ENCODE assay signal across 14 cellular contexts in the genomic region with DNA sequence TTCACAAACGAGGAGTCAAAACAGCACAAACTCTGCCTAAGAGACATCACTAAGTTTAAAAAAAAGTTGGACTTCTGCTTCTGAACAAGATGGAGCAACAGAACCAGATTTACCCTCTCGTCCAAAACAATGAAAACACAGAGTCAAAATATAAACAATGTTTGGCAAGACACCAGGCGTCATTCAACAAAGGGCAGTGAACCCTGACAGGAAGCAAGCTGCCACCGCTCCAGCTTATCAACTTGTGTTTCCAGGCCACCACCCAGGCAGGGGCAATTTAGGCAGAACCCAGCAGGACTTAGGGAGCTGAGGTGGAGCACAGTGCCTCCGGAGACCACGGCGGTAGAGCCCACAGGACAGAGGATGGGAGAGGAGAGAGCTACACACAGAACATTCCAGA. TPM values are rescaled to one million over a fixed set of nuclear protein-coding genes. Genes with fewer than 3 reads are reported as not detected.
DNase-seq lines count a peak whose midpoint lies in the region; ATAC-seq and TF ChIP-seq lines count a peak whose summit lies in the region.
"Had no signal": no experiment of that assay in that cellular context is flagged by ENCODE, and none has a peak within 500 bp of the region (broad histone marks: within the 10 kb centered on the region; RNA-seq: fewer than 3 reads in every experiment).

No MANE protein-coding gene starts in this region.

- no peak overlapping the region for H3K9ac ChIP-seq in neuronal stem cell (ENCODE audit: low read depth, low read length, poor library complexity)

- H3K4me1 ChIP-seq in DOHH2 (ENCODE audit: control insufficient read depth, low read length) (peaks cover 44% of the 10 kb centered on the region), neuronal stem cell (ENCODE audit: control insufficient read depth in 2 of 2, insufficient read depth in 1 of 2, low read depth in 1 of 2, low read length in 2 of 2) (peaks cover 0 to 4% of the 10 kb centered on the region in 2 donors)

- no peak overlapping the region for H4K8ac ChIP-seq in neuronal stem cell (ENCODE audit: low read depth, low read length)

- H3K79me2 ChIP-seq in DOHH2 (ENCODE audit: control insufficient read depth, low read length) = no peaks in the 10 kb centered on the region

- no peaks in the 10 kb centered on the region for H3K36me3 Mint-ChIP-seq in activated T-helper 1 cell treated with anti-CD3 and anti-CD28 coated beads, Interleukin-12 subunit alpha, Interleukin-12 subunit beta, Interleukin-2, Interleukin-4 antibody, amounts not matched to agents 30 ng/mL and 10 ng/mL and 1 ng/mL, durations not matched to agents 14 hours and 24 hours and 36 hours (ENCODE audit: low read depth)
- H3K36me3 Mint-ChIP-seq: CD4-positive, CD25-positive, alpha-beta regulatory T cell; natural killer cell treated with Interleukin-12 subunit alpha and Interleukin-12 subunit beta and Interleukin-15 and Interleukin-18, amount 100 ng/mL, for 72 hours had no signal

- H3K4me2 ChIP-seq in DOHH2 (ENCODE audit: low read length) (peak overlapping the region; percentile 48), neuronal stem cell (ENCODE audit: insufficient read depth, low read length, poor library complexity, severe bottlenecking) (no peak overlapping the region)

- H3K9me3 ChIP-seq in DOHH2 (ENCODE audit: control insufficient read depth, insufficient read depth, low read length) = no peaks in the 10 kb centered on the region
- no peaks in the 10 kb centered on the region for H3K9me3 ChIP-seq in neuronal stem cell (replicated peaks in 1 of 2; ENCODE audit: control insufficient read depth in 2 of 2, insufficient read depth in 1 of 2, low read depth in 1 of 2, low read length in 2 of 2)

- H3K27ac ChIP-seq in DOHH2 (ENCODE audit: low read depth, low read length) (no peak overlapping the region), neuronal stem cell (replicated peaks; ENCODE audit: low read length) (no peak overlapping the region)

- H2BK120ac ChIP-seq in neuronal stem cell (ENCODE audit: low read depth, low read length) = no peak overlapping the region

- TF ChIP-seq CTCF in DOHH2 (IDR thresholded peaks at IDR 0.05; ENCODE audit: low read depth, low read length, poor library complexity, severe bottlenecking) = no peak

- no peak overlapping the region for H2AK5ac ChIP-seq in neuronal stem cell (ENCODE audit: low read depth, low read length)

- no peaks in the 10 kb centered on the region for H3K27me3 ChIP-seq in DOHH2 (ENCODE audit: control insufficient read depth, low read length)
- H3K27me3 ChIP-seq in neuronal stem cell (ENCODE audit: control insufficient read depth in 3 of 3, insufficient read depth in 3 of 3, low read depth in 1 of 3, low read length in 3 of 3) = peaks cover 0 to 21% (median 0%) of the 10 kb centered on the region in 3 experiments

- H3K23ac ChIP-seq in neuronal stem cell (ENCODE audit: low read depth, low read length, poor library complexity) = no peak overlapping the region

- H3K4me3 Mint-ChIP-seq in activated T-helper 1 cell treated with anti-CD3 and anti-CD28 coated beads, Interleukin-12 subunit alpha, Interleukin-12 subunit beta, Interleukin-2, Interleukin-4 antibody, amounts not matched to agents 30 ng/mL and 10 ng/mL and 1 ng/mL, durations not matched to agents 14 hours and 24 hours and 36 hours = no peak overlapping the region
- H3K4me3 Mint-ChIP-seq: activated T-helper 17 cell treated with anti-CD3 and anti-CD28 coated beads, Interleukin-2, amount 50 U/mL, for 72 hours; CD4-positive, CD25-positive, alpha-beta regulatory T cell; natural killer cell treated with Interleukin-12 subunit alpha and Interleukin-12 subunit beta and Interleukin-15 and Interleukin-18, amount 100 ng/mL, for 72 hours had no signal

- H2BK5ac ChIP-seq in neuronal stem cell (ENCODE audit: low read length) = no peak overlapping the region

- H3K9me3 Mint-ChIP-seq in activated T-helper 1 cell treated with anti-CD3 and anti-CD28 coated beads, Interleukin-12 subunit alpha, Interleukin-12 subunit beta, Interleukin-2, Interleukin-4 antibody, amounts not matched to agents 30 ng/mL and 10 ng/mL and 1 ng/mL, durations not matched to agents 14 hours and 24 hours and 36 hours = no peaks in the 10 kb centered on the region
- H3K9me3 Mint-ChIP-seq: activated T-helper 17 cell treated with anti-CD3 and anti-CD28 coated beads, Interleukin-2, amount 50 U/mL, for 72 hours; natural killer cell treated with Interleukin-12 subunit alpha and Interleukin-12 subunit beta and Interleukin-15 and Interleukin-18, amount 100 ng/mL, for 72 hours had no signal

- no peaks in the 10 kb centered on the region for H3F3A ChIP-seq in DOHH2 (ENCODE audit: control insufficient read depth, insufficient read depth)

- H3K27ac Mint-ChIP-seq in activated T-helper 1 cell treated with anti-CD3 and anti-CD28 coated beads, Interleukin-12 subunit alpha, Interleukin-12 subunit beta, Interleukin-2, Interleukin-4 antibody, amounts not matched to agents 30 ng/mL and 10 ng/mL and 1 ng/mL, durations not matched to agents 14 hours and 24 hours and 36 hours = no peak overlapping the region
- H3K27ac Mint-ChIP-seq: activated T-helper 17 cell treated with anti-CD3 and anti-CD28 coated beads, Interleukin-2, amount 50 U/mL, for 72 hours had no signal

- H3K4ac ChIP-seq in neuronal stem cell (ENCODE audit: low read length) = no peak overlapping the region

- no peak overlapping the region for H2BK12ac ChIP-seq in neuronal stem cell (ENCODE audit: low read length)

- H2AFZ ChIP-seq in neuronal stem cell (ENCODE audit: low read length) = peak overlapping the region; percentile 77

- intact Hi-C loops in activated T-helper 1 cell treated with anti-CD3 and anti-CD28 coated beads, Interleukin-12 subunit alpha, Interleukin-12 subunit beta, Interleukin-2, Interleukin-4 antibody, amounts not matched to agents 30 ng/mL and 10 ng/mL and 1 ng/mL, durations not matched to agents 14 hours and 24 hours and 36 hours (cut with micrococcal nuclease) = no loop called here

- no CpG with 5 or more reads among the region's 7 CpGs for WGBS in neuronal stem cell (ENCODE audit: extremely low coverage in 2 of 2, insufficient read length in 2 of 2, insufficient replicate concordance in 1 of 2), 2 donors

- DNase-seq in NCI-H1105 treated with DMSO at 0.1 percent for 48 hours (lab: John Stamatoyannopoulos, UW) (peak; percentile 36), dermis microvascular lymphatic vessel endothelial cell (ENCODE audit: low read depth in 2 of 2) (peak; percentile 64 to 77), neuronal stem cell (ENCODE audit: low spot score) (no peak)
- no peak for DNase-seq in activated T-helper 1 cell treated with anti-CD3 and anti-CD28 coated beads, Interleukin-12 subunit alpha, Interleukin-12 subunit beta, Interleukin-2, Interleukin-4 antibody, amounts not matched to agents 30 ng/mL and 10 ng/mL and 1 ng/mL, durations not matched to agents 14 hours and 24 hours and 36 hours (ENCODE audit: low spot score)
- DNase-seq: activated CD4-positive, alpha-beta T cell treated with anti-CD3 and anti-CD28 coated beads, Interleukin-2, amount 50 U/mL, for 1 hour; aorta; CD4-positive, CD25-positive, alpha-beta regulatory T cell; OCI-M1 had no signal

- no peak overlapping the region for H3K14ac ChIP-seq in neuronal stem cell (ENCODE audit: low read length)

- H3K4me3 ChIP-seq in DOHH2 (ENCODE audit: low read length) (0 out of 2 replicates have a peak overlapping the region, but pooled peaks have one; percentile 9), neuronal stem cell (ENCODE audit: low read length in 2 of 2) (no peak overlapping the region)

- H3K27me3 Mint-ChIP-seq in activated T-helper 1 cell treated with anti-CD3 and anti-CD28 coated beads, Interleukin-12 subunit alpha, Interleukin-12 subunit beta, Interleukin-2, Interleukin-4 antibody, amounts not matched to agents 30 ng/mL and 10 ng/mL and 1 ng/mL, durations not matched to agents 14 hours and 24 hours and 36 hours (ENCODE audit: insufficient read depth) = peaks cover 9% of the 10 kb centered on the region

- H3K9me2 ChIP-seq in DOHH2 (replicated peaks; ENCODE audit: control insufficient read depth, low read length) = no peaks in the 10 kb centered on the region

- no peaks in the 10 kb centered on the region for H3K79me1 ChIP-seq in neuronal stem cell (ENCODE audit: low read depth, low read length)

- no peak overlapping the region for H4K91ac ChIP-seq in neuronal stem cell (ENCODE audit: low read depth, low read length, poor library complexity)

- peaks cover 6% of the 10 kb centered on the region for H3K4me1 Mint-ChIP-seq in activated T-helper 1 cell treated with anti-CD3 and anti-CD28 coated beads, Interleukin-12 subunit alpha, Interleukin-12 subunit beta, Interleukin-2, Interleukin-4 antibody, amounts not matched to agents 30 ng/mL and 10 ng/mL and 1 ng/mL, durations not matched to agents 14 hours and 24 hours and 36 hours (ENCODE audit: low read depth)
- H3K4me1 Mint-ChIP-seq: activated T-helper 17 cell treated with anti-CD3 and anti-CD28 coated beads, Interleukin-2, amount 50 U/mL, for 72 hours had no signal

- ATAC-seq in GM19395 (IDR thresholded peaks at IDR 0.05; ENCODE audit: unreplicated experiment) (no peak), HG03025 (IDR thresholded peaks at IDR 0.05; ENCODE audit: low FRiP score, unreplicated experiment) (no peak), HG02759 (IDR thresholded peaks at IDR 0.05; ENCODE audit: unreplicated experiment) (no peak)
- ATAC-seq: activated T-helper 17 cell treated with anti-CD3 and anti-CD28 coated beads, Interleukin-2, amount 50 U/mL, for 72 hours; natural killer cell treated with Interleukin-12 subunit alpha and Interleukin-12 subunit beta and Interleukin-15 and Interleukin-18, amount 100 ng/mL, for 72 hours had no signal

- no peaks in the 10 kb centered on the region for H3K36me3 ChIP-seq in DOHH2 (ENCODE audit: control insufficient read depth, low read length)
- H3K36me3 ChIP-seq in neuronal stem cell (replicated peaks in 1 of 2; ENCODE audit: control insufficient read depth in 2 of 2, insufficient read depth in 2 of 2, low read length in 2 of 2) = no peaks in the 10 kb centered on the region

- H3K18ac ChIP-seq in neuronal stem cell (ENCODE audit: low read length) = peak overlapping the region; percentile 55

- no peaks in the 10 kb centered on the region for H4K20me1 ChIP-seq in DOHH2 (ENCODE audit: control insufficient read depth, insufficient read depth, low read depth, low read length)

- no peak overlapping the region for H2BK15ac ChIP-seq in neuronal stem cell (ENCODE audit: low read length)

RNA-seq across cellular contexts. Expression of gene NAPA, which starts 8.6 kb away (rescaled TPM):
- 62.3 and 96.5 TPM in 2 replicates for total RNA-seq in dermis microvascular lymphatic vessel endothelial cell
- polyA plus RNA-seq in neuronal stem cell (2013, experiment 1 of 2) = 50.2 TPM
- polyA plus RNA-seq in neuronal stem cell (2013, experiment 2 of 2) = 49.4 TPM
- total RNA-seq in activated T-helper 1 cell treated with anti-CD3 and anti-CD28 coated beads, Interleukin-12 subunit alpha, Interleukin-12 subunit beta, Interleukin-2, Interleukin-4 antibody, amounts not matched to agents 30 ng/mL and 10 ng/mL and 1 ng/mL, durations not matched to agents 14 hours and 24 hours and 36 hours = 66.4 and 68.7 TPM in 2 replicates

RNA-seq across cellular contexts. Expression of gene KPTN, which starts 39.5 kb away (rescaled TPM):
- 4.0 and 5.3 TPM in 2 replicates for total RNA-seq in dermis microvascular lymphatic vessel endothelial cell
- 17.3 TPM for polyA plus RNA-seq in neuronal stem cell (2013, experiment 1 of 2)
- 17.4 TPM for polyA plus RNA-seq in neuronal stem cell (2013, experiment 2 of 2)
- total RNA-seq in activated T-helper 1 cell treated with anti-CD3 and anti-CD28 coated beads, Interleukin-12 subunit alpha, Interleukin-12 subunit beta, Interleukin-2, Interleukin-4 antibody, amounts not matched to agents 30 ng/mL and 10 ng/mL and 1 ng/mL, durations not matched to agents 14 hours and 24 hours and 36 hours = 9.6 and 10.8 TPM in 2 replicates

RNA-seq across cellular contexts. Expression of gene ZNF541, which starts 49.5 kb away (rescaled TPM):
- total RNA-seq in dermis microvascular lymphatic vessel endothelial cell = 0.39 and 0.63 TPM in 2 replicates
- not detected for polyA plus RNA-seq in neuronal stem cell (2013, experiment 1 of 2)
- not detected for polyA plus RNA-seq in neuronal stem cell (2013, experiment 2 of 2)
- 0.05 and 0.39 TPM in 2 replicates for total RNA-seq in activated T-helper 1 cell treated with anti-CD3 and anti-CD28 coated beads, Interleukin-12 subunit alpha, Interleukin-12 subunit beta, Interleukin-2, Interleukin-4 antibody, amounts not matched to agents 30 ng/mL and 10 ng/mL and 1 ng/mL, durations not matched to agents 14 hours and 24 hours and 36 hours

RNA-seq across cellular contexts. Expression of gene SLC8A2, which starts 51.8 kb away (rescaled TPM):
- total RNA-seq in dermis microvascular lymphatic vessel endothelial cell = not detected in 2 replicates
- polyA plus RNA-seq in neuronal stem cell (2013, experiment 1 of 2) = 4.7 TPM
- 5.5 TPM for polyA plus RNA-seq in neuronal stem cell (2013, experiment 2 of 2)
- 0.05 TPM in 1 of 2 replicates, not detected in the other for total RNA-seq in activated T-helper 1 cell treated with anti-CD3 and anti-CD28 coated beads, Interleukin-12 subunit alpha, Interleukin-12 subunit beta, Interleukin-2, Interleukin-4 antibody, amounts not matched to agents 30 ng/mL and 10 ng/mL and 1 ng/mL, durations not matched to agents 14 hours and 24 hours and 36 hours
- total RNA-seq: CD4-positive, CD25-positive, alpha-beta regulatory T cell; natural killer cell treated with Interleukin-12 subunit alpha and Interleukin-12 subunit beta and Interleukin-15 and Interleukin-18, amount 100 ng/mL, for 72 hours had no signal
- polyA plus RNA-seq: aorta; CD4-positive, CD25-positive, alpha-beta regulatory T cell had no signal

Comparison
In these comparisons a context has a peak if more than half of its experiments do, and no peak if none do; other contexts are left out.
1. DNase-seq: peak in NCI-H1105 treated with DMSO at 0.1 percent for 48 hours (single experiment) and dermis microvascular lymphatic vessel endothelial cell (2 of 2); none in neuronal stem cell (single experiment) and activated T-helper 1 cell treated with anti-CD3 and anti-CD28 coated beads, Interleukin-12 subunit alpha, Interleukin-12 subunit beta, Interleukin-2, Interleukin-4 antibody, amounts not matched to agents 30 ng/mL and 10 ng/mL and 1 ng/mL, durations not matched to agents 14 hours and 24 hours and 36 hours (single experiment).